ENCODE assay signal across 1 cellular context in the genomic region with DNA sequence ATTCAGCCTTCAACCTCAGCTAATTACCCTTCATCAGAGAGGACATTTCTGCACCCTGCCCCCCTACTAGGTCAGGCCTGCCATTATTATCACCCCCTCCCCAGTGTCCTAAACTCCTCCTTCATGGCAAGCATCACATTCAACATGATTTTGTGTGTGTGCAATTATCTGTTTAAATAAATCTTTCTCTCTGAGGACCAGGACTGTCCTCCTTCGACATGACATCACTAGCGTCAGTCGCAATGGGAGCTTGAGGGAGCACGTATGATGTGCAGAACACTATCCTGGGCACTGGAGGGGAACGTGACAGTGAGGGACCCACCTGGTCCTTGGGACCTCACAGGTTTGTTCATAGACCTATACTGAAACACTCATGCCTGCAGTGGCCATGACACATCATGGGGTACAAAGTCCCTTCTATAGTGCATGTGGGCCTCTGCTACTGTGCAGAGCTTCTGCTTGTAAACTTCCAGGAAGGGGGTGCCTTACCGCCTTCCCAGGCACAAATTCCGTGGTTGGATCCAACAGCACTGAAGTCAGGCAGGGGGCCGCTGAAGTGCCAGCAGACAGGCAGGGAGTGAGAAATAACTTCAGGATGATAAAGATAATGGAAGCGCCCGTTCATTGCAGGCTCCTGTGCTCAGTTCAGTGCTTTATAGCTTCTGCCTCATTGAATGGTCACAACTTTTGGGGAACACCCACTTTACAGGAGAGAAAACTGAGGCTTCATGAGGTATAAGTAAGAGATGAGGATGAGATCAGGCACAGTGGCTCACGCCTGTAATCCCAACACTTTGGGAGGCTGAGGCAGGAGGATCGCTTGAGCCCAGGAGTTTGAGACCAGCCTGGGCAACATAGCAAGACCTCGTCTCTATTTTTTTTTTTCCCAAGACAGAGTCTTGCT.
TF ChIP-seq lines count a peak whose summit lies in the region.

No MANE protein-coding gene starts in this region.

TF ChIP-seq in HepG2, 621 proteins besides CTCF, POLR2A, EP300 and RAD21 (continued from another document and continues in another):
- TF ChIP-seq, protein P1, sequence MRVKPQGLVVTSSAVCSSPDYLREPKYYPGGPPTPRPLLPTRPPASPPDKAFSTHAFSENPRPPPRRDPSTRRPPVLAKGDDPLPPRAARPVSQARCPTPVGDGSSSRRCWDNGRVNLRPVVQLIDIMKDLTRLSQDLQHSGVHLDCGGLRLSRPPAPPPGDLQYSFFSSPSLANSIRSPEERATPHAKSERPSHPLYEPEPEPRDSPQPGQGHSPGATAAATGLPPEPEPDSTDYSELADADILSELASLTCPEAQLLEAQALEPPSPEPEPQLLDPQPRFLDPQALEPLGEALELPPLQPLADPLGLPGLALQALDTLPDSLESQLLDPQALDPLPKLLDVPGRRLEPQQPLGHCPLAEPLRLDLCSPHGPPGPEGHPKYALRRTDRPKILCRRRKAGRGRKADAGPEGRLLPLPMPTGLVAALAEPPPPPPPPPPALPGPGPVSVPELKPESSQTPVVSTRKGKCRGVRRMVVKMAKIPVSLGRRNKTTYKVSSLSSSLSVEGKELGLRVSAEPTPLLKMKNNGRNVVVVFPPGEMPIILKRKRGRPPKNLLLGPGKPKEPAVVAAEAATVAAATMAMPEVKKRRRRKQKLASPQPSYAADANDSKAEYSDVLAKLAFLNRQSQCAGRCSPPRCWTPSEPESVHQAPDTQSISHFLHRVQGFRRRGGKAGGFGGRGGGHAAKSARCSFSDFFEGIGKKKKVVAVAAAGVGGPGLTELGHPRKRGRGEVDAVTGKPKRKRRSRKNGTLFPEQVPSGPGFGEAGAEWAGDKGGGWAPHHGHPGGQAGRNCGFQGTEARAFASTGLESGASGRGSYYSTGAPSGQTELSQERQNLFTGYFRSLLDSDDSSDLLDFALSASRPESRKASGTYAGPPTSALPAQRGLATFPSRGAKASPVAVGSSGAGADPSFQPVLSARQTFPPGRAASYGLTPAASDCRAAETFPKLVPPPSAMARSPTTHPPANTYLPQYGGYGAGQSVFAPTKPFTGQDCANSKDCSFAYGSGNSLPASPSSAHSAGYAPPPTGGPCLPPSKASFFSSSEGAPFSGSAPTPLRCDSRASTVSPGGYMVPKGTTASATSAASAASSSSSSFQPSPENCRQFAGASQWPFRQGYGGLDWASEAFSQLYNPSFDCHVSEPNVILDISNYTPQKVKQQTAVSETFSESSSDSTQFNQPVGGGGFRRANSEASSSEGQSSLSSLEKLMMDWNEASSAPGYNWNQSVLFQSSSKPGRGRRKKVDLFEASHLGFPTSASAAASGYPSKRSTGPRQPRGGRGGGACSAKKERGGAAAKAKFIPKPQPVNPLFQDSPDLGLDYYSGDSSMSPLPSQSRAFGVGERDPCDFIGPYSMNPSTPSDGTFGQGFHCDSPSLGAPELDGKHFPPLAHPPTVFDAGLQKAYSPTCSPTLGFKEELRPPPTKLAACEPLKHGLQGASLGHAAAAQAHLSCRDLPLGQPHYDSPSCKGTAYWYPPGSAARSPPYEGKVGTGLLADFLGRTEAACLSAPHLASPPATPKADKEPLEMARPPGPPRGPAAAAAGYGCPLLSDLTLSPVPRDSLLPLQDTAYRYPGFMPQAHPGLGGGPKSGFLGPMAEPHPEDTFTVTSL (CRISPR knock-in tag; IDR thresholded peaks at IDR 0.05; ENCODE audit: borderline replicate concordance): 0 out of 2 replicates have a peak, but pooled peaks have one; percentile 55
- TF ChIP-seq, protein P2, sequence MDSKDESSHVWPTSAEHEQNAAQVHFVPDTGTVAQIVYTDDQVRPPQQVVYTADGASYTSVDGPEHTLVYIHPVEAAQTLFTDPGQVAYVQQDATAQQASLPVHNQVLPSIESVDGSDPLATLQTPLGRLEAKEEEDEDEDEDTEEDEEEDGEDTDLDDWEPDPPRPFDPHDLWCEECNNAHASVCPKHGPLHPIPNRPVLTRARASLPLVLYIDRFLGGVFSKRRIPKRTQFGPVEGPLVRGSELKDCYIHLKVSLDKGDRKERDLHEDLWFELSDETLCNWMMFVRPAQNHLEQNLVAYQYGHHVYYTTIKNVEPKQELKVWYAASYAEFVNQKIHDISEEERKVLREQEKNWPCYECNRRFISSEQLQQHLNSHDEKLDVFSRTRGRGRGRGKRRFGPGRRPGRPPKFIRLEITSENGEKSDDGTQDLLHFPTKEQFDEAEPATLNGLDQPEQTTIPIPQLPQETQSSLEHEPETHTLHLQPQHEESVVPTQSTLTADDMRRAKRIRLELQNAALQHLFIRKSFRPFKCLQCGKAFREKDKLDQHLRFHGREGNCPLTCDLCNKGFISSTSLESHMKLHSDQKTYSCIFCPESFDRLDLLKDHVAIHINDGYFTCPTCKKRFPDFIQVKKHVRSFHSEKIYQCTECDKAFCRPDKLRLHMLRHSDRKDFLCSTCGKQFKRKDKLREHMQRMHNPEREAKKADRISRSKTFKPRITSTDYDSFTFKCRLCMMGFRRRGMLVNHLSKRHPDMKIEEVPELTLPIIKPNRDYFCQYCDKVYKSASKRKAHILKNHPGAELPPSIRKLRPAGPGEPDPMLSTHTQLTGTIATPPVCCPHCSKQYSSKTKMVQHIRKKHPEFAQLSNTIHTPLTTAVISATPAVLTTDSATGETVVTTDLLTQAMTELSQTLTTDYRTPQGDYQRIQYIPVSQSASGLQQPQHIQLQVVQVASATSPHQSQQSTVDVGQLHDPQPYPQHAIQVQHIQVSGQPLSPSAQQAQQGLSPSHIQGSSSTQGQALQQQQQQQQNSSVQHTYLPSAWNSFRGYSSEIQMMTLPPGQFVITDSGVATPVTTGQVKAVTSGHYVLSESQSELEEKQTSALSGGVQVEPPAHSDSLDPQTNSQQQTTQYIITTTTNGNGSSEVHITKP (CRISPR knock-in tag; IDR thresholded peaks at IDR 0.05; ENCODE audit: low read depth): peak; percentile 92
- TF ChIP-seq CBX5 (CRISPR knock-in tag; IDR thresholded peaks at IDR 0.05; ENCODE audit: borderline replicate concordance) (peak; percentile 66; the same call in 1 of the 2 replicates), KDM6A (CRISPR knock-in tag; IDR thresholded peaks at IDR 0.05; ENCODE audit: low read depth) (peak; percentile 85), CHD4 (IDR thresholded peaks at IDR 0.05; ENCODE audit: borderline replicate concordance, low read length) (peak; percentile 79; the same call in 1 of the 2 replicates), POLR2AphosphoS2 (IDR thresholded peaks at IDR 0.05; ENCODE audit: low read depth, low read length) (no peak), ATF1 (CRISPR knock-in tag; IDR thresholded peaks at IDR 0.05) (0 out of 2 replicates have a peak, but pooled peaks have one; percentile 35), SRSF4 (IDR thresholded peaks at IDR 0.05; ENCODE audit: low read depth, low read length, poor library complexity, severe bottlenecking) (no peak), SP4 (CRISPR knock-in tag; IDR thresholded peaks at IDR 0.05) (peak; percentile 60), ZNF292 (CRISPR knock-in tag; IDR thresholded peaks at IDR 0.05; ENCODE audit: borderline replicate concordance, low read depth) (peak; percentile 58; the same call in 1 of the 2 replicates), FOXO1 (CRISPR knock-in tag; IDR thresholded peaks at IDR 0.05) (peak; percentile 42; the same call in 1 of the 2 replicates), ZNF136 (CRISPR knock-in tag; IDR thresholded peaks at IDR 0.05; ENCODE audit: low read depth) (no peak), KAT8 (CRISPR knock-in tag; IDR thresholded peaks at IDR 0.05) (peak; percentile 83), ZFP36L1 (CRISPR knock-in tag; IDR thresholded peaks at IDR 0.05) (peak; percentile 32; the same call in 1 of the 2 replicates), ZNF121 (CRISPR knock-in tag; IDR thresholded peaks at IDR 0.05) (peak; percentile 83), ZNF788 (CRISPR knock-in tag; IDR thresholded peaks at IDR 0.05; ENCODE audit: borderline replicate concordance) (peak; percentile 45; the same call in 1 of the 2 replicates), KDM3A (CRISPR knock-in tag; IDR thresholded peaks at IDR 0.05; ENCODE audit: low read depth) (0 out of 2 replicates have a peak, but pooled peaks have one; percentile 20), MLLT10 (CRISPR knock-in tag; IDR thresholded peaks at IDR 0.05) (no peak), MIER2 (CRISPR knock-in tag; IDR thresholded peaks at IDR 0.05) (0 out of 2 replicates have a peak, but pooled peaks have one; percentile 35), KLF16 (CRISPR knock-in tag; IDR thresholded peaks at IDR 0.05) (peak in 1 of 2 experiments; percentile 49; a peak in 1 of 4 replicates), ZMYM3 (CRISPR knock-in tag; IDR thresholded peaks at IDR 0.05) (peak; percentile 95), GABPB1 (CRISPR knock-in tag; IDR thresholded peaks at IDR 0.05) (no peak), FOXJ3 (CRISPR knock-in tag; IDR thresholded peaks at IDR 0.05; ENCODE audit: borderline replicate concordance) (no peak), HNF4G (IDR thresholded peaks at IDR 0.05; ENCODE audit: borderline replicate concordance, low read depth, low read length) (peak; percentile 94), HNF4G (CRISPR knock-in tag; IDR thresholded peaks at IDR 0.05; ENCODE audit: borderline replicate concordance, low read depth) (peak; percentile 90; the same call in 1 of the 2 replicates), ERF (CRISPR knock-in tag; IDR thresholded peaks at IDR 0.05) (peak; percentile 75), SOX13 (IDR thresholded peaks at IDR 0.05) (0 out of 2 replicates have a peak, but pooled peaks have one; percentile 23), SOX13 (CRISPR knock-in tag; conservative IDR thresholded peaks at IDR 0.05 in 1 of 2, IDR thresholded peaks at IDR 0.05 in 1 of 2) (peak in 1 of 2 experiments; percentile 45; a peak in 1 of 4 replicates), ZFX (CRISPR knock-in tag; IDR thresholded peaks at IDR 0.05; ENCODE audit: low read depth) (peak; percentile 76)
- TF ChIP-seq, protein P3, sequence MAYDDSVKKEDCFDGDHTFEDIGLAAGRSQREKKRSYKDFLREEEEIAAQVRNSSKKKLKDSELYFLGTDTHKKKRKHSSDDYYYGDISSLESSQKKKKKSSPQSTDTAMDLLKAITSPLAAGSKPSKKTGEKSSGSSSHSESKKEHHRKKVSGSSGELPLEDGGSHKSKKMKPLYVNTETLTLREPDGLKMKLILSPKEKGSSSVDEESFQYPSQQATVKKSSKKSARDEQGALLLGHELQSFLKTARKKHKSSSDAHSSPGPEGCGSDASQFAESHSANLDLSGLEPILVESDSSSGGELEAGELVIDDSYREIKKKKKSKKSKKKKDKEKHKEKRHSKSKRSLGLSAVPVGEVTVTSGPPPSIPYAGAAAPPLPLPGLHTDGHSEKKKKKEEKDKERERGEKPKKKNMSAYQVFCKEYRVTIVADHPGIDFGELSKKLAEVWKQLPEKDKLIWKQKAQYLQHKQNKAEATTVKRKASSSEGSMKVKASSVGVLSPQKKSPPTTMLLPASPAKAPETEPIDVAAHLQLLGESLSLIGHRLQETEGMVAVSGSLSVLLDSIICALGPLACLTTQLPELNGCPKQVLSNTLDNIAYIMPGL (CRISPR knock-in tag; IDR thresholded peaks at IDR 0.05; ENCODE audit: borderline replicate concordance in 1 of 2, low read depth in 1 of 2): peak in 1 of 2 experiments; percentile 41; a peak in 1 of 4 replicates
- TF ChIP-seq, protein P4, sequence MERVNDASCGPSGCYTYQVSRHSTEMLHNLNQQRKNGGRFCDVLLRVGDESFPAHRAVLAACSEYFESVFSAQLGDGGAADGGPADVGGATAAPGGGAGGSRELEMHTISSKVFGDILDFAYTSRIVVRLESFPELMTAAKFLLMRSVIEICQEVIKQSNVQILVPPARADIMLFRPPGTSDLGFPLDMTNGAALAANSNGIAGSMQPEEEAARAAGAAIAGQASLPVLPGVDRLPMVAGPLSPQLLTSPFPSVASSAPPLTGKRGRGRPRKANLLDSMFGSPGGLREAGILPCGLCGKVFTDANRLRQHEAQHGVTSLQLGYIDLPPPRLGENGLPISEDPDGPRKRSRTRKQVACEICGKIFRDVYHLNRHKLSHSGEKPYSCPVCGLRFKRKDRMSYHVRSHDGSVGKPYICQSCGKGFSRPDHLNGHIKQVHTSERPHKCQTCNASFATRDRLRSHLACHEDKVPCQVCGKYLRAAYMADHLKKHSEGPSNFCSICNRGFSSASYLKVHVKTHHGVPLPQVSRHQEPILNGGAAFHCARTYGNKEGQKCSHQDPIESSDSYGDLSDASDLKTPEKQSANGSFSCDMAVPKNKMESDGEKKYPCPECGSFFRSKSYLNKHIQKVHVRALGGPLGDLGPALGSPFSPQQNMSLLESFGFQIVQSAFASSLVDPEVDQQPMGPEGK (CRISPR knock-in tag; IDR thresholded peaks at IDR 0.05): peak; percentile 81
- TF ChIP-seq, protein P5, sequence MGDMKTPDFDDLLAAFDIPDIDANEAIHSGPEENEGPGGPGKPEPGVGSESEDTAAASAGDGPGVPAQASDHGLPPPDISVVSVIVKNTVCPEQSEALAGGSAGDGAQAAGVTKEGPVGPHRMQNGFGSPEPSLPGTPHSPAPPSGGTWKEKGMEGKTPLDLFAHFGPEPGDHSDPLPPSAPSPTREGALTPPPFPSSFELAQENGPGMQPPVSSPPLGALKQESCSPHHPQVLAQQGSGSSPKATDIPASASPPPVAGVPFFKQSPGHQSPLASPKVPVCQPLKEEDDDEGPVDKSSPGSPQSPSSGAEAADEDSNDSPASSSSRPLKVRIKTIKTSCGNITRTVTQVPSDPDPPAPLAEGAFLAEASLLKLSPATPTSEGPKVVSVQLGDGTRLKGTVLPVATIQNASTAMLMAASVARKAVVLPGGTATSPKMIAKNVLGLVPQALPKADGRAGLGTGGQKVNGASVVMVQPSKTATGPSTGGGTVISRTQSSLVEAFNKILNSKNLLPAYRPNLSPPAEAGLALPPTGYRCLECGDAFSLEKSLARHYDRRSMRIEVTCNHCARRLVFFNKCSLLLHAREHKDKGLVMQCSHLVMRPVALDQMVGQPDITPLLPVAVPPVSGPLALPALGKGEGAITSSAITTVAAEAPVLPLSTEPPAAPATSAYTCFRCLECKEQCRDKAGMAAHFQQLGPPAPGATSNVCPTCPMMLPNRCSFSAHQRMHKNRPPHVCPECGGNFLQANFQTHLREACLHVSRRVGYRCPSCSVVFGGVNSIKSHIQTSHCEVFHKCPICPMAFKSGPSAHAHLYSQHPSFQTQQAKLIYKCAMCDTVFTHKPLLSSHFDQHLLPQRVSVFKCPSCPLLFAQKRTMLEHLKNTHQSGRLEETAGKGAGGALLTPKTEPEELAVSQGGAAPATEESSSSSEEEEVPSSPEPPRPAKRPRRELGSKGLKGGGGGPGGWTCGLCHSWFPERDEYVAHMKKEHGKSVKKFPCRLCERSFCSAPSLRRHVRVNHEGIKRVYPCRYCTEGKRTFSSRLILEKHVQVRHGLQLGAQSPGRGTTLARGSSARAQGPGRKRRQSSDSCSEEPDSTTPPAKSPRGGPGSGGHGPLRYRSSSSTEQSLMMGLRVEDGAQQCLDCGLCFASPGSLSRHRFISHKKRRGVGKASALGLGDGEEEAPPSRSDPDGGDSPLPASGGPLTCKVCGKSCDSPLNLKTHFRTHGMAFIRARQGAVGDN (CRISPR knock-in tag; IDR thresholded peaks at IDR 0.05): peak; percentile 61
- TF ChIP-seq, protein P6, sequence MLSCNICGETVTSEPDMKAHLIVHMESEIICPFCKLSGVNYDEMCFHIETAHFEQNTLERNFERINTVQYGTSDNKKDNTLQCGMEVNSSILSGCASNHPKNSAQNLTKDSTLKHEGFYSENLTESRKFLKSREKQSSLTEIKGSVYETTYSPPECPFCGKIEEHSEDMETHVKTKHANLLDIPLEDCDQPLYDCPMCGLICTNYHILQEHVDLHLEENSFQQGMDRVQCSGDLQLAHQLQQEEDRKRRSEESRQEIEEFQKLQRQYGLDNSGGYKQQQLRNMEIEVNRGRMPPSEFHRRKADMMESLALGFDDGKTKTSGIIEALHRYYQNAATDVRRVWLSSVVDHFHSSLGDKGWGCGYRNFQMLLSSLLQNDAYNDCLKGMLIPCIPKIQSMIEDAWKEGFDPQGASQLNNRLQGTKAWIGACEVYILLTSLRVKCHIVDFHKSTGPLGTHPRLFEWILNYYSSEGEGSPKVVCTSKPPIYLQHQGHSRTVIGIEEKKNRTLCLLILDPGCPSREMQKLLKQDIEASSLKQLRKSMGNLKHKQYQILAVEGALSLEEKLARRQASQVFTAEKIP (CRISPR knock-in tag; IDR thresholded peaks at IDR 0.05; ENCODE audit: borderline replicate concordance): no peak
- TF ChIP-seq, protein P7, sequence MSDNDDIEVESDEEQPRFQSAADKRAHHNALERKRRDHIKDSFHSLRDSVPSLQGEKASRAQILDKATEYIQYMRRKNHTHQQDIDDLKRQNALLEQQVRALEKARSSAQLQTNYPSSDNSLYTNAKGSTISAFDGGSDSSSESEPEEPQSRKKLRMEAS (IDR thresholded peaks at IDR 0.05): peak; percentile 78
